11 cellular contexts compared by ENCODE assay signal in the genomic region with DNA sequence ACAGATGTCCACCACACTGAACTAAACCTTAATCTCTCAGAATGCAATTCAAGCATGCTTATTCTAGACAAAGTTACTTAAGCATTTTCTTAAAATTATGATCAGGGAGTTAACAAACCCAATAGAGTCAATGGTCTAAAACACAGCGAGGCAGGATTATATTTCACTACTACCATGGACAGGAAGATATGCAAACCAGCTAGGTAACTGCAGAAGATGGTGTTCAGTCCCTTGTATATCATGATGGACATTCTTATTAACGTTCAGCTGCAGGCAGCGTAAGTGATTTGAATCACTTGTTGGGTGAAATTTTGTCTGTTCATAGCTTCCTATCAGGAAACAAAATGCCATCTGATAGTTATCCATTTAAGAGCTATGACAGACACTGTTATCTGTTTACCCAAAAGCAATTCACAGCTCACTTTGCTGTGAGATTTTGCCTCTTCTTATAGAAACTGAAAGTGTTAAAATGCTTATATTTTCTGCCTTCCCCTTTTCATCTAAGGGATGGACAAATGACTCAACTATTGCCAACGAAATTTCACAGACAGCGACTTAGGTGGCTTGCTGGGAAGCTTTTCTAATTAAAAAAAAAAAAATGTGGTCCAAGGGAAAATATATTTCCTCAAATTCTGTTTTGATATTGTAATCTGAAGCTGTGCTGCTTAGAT.
DNase-seq lines count a peak whose midpoint lies in the region; ATAC-seq and TF ChIP-seq lines count a peak whose summit lies in the region.
"Had no signal": no experiment of that assay in that cellular context is flagged by ENCODE, and none has a peak within 500 bp of the region (broad histone marks: within the 10 kb centered on the region; RNA-seq: fewer than 3 reads in every experiment).

No MANE protein-coding gene starts in this region.

- TF ChIP-seq EP300 in stomach (IDR thresholded peaks at IDR 0.05), result no peak

- TF ChIP-seq POLR2A in stomach (IDR thresholded peaks at IDR 0.05), result no peak

- no peak for TF ChIP-seq CTCF in stomach (IDR thresholded peaks at IDR 0.05)

- intact Hi-C loops in stomach (cut with DNase I; ENCODE audit: low total_unique reads), result no loop called here

- DNase-seq in NCI-H526 treated with DMSO at 0.1 percent for 48 hours (lab: John Stamatoyannopoulos, UW) (peak; percentile 71), NCI-H146 treated with DMSO at 0.1 percent for 48 hours (lab: John Stamatoyannopoulos, UW; ENCODE audit: unreplicated experiment) (no peak), stomach (no peak)
- no peak for DNase-seq in activated CD8-positive, alpha-beta memory T cell treated with anti-CD3 and anti-CD28 coated beads, Interleukin-2, amount 50 U/mL, for 48 hours
- no peak for DNase-seq in stimulated activated naive CD4-positive, alpha-beta T cell treated with Interleukin-2 at 50 U/mL for 16 hours (lab: John Stamatoyannopoulos, UW)
- DNase-seq: small intestine, SW 1271 had no signal

- H3K27me3 ChIP-seq in stomach, result no peaks in the 10 kb centered on the region

- H3K9me3 ChIP-seq in stomach, result no peaks in the 10 kb centered on the region

- no peaks in the 10 kb centered on the region for H3K36me3 ChIP-seq in stomach

- no peaks in the 10 kb centered on the region for H3K4me1 ChIP-seq in stomach

- ATAC-seq in GM18511 (IDR thresholded peaks at IDR 0.05; ENCODE audit: unreplicated experiment), result peak; percentile 92
- ATAC-seq in GM21447 (IDR thresholded peaks at IDR 0.05; ENCODE audit: unreplicated experiment), result peak; percentile 74
- ATAC-seq in HG03064 (IDR thresholded peaks at IDR 0.05; ENCODE audit: low read depth, unreplicated experiment), result peak; percentile 95

- H3K4me3 ChIP-seq in stomach, result no peak overlapping the region

- no peak overlapping the region for H3K27ac ChIP-seq in stomach
- H3K27ac ChIP-seq: C4-2B had no signal

- 63 to 75% (median 73%) methylated on average over 5 of the region's 5 CpGs for WGBS in stomach, 5 donors
